ENCODE assay signal across 8 cellular contexts in the genomic region with DNA sequence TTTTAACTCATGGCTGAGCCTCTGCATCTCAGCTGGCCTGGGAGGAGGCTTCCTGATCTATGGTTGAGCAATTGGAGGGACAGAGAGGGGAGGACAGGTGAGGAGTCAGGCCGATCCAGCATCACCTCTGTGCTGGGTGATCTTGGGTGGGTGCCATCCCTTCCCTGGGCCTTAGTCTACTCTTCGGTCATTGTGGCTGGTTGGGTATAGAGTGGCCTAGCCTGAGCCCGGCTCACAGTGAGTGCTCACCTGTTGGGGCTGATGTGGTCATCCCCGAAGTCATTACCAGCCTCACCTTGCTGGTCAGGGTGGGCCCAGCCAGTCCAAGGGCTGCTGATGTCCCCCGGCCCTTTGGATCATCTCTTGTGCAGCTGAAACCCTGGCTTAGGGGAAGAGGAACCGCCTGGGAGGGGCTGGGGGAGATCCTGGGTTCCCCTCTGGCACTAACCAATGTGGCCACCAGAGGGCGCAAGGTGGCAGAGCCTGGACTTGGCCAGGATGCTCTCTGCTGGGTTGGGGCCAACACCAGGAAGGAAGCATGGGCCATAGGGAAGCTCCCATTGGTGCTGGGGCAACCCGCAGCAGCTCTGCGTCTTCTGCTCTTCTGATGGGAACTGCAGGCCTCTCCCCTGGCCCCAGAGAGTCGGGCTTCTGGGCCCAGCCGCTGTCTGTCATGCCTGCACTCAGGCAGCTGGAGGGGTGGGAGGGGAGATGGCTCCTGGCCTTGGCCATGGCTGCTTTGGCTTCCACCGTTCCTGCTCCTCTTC. TPM values are rescaled to one million over a fixed set of nuclear protein-coding genes. Genes with fewer than 3 reads are reported as not detected.
DNase-seq lines count a peak whose midpoint lies in the region; ATAC-seq and TF ChIP-seq lines count a peak whose summit lies in the region.

No MANE protein-coding gene starts in this region.

- TF ChIP-seq CTCF in GM12872 (IDR thresholded peaks at IDR 0.05; ENCODE audit: insufficient read depth, low read depth, low read length) (peak; percentile 99), OCI-LY1 (IDR thresholded peaks at IDR 0.05; ENCODE audit: low read length) (peak; percentile 87), endothelial cell (IDR thresholded peaks at IDR 0.05; ENCODE audit: unreplicated experiment) (peak; percentile 97), mesothelial cell of epicardium (IDR thresholded peaks at IDR 0.05; ENCODE audit: unreplicated experiment) (peak; percentile 99)

- H3K4me3 Mint-ChIP-seq in endothelial cell (ENCODE audit: unreplicated experiment) (no peak overlapping the region), mesothelial cell of epicardium (no peak overlapping the region)

- H3K27ac ChIP-seq in OCI-LY1 (ENCODE audit: low read depth, low read length, poor library complexity, severe bottlenecking) = no peak overlapping the region

- H3K27ac Mint-ChIP-seq in endothelial cell (ENCODE audit: unreplicated experiment) (no peak overlapping the region), mesothelial cell of epicardium (no peak overlapping the region)

- no peaks in the 10 kb centered on the region for H3K36me3 ChIP-seq in OCI-LY1 (ENCODE audit: insufficient read depth, low read length)

- H3K27me3 Mint-ChIP-seq in endothelial cell (ENCODE audit: unreplicated experiment) = peaks cover 3% of the 10 kb centered on the region
- H3K27me3 Mint-ChIP-seq in mesothelial cell of epicardium (ENCODE audit: low read depth) = no peaks in the 10 kb centered on the region

- peak; percentile 28 for DNase-seq in HS-5 (ENCODE audit: low read depth)
- DNase-seq in activated CD8-positive, alpha-beta memory T cell treated with anti-CD3 and anti-CD28 coated beads for 48 hours (ENCODE audit: low read depth in 2 of 3, low spot score in 2 of 3) = peak; percentile 48 to 90 (median 81)
- peak; percentile 92 for DNase-seq in endothelial cell (ENCODE audit: low spot score)
- DNase-seq in mesothelial cell of epicardium (ENCODE audit: low spot score in 2 of 2, unreplicated experiment in 2 of 2) = peak; percentile 77 to 92
- peak; percentile 51 to 81 for DNase-seq in stimulated activated CD8-positive, alpha-beta memory T cell treated with anti-CD3 and anti-CD28 coated beads, Interleukin-4, amount 100 ng/mL, for 4 hours (ENCODE audit: low read depth in 2 of 2, low spot score in 1 of 2)

- no peaks in the 10 kb centered on the region for H3K9me3 ChIP-seq in OCI-LY1 (ENCODE audit: low read length)

- H2AFZ ChIP-seq in OCI-LY1 (ENCODE audit: low read length) = no peak overlapping the region

- no peaks in the 10 kb centered on the region for H3K4me1 ChIP-seq in OCI-LY1 (ENCODE audit: insufficient read depth, low read length, severe bottlenecking)

- peaks cover 7% of the 10 kb centered on the region for H3K36me3 Mint-ChIP-seq in endothelial cell (ENCODE audit: low read depth, unreplicated experiment)
- peaks cover 7% of the 10 kb centered on the region for H3K36me3 Mint-ChIP-seq in mesothelial cell of epicardium

- no peaks in the 10 kb centered on the region for H3K79me2 ChIP-seq in OCI-LY1 (ENCODE audit: insufficient read depth, low read length)

- no peak for ATAC-seq in HG03139 (IDR thresholded peaks at IDR 0.05; ENCODE audit: unreplicated experiment)

- H3K4me1 Mint-ChIP-seq in endothelial cell (ENCODE audit: unreplicated experiment) (peaks cover 3% of the 10 kb centered on the region), mesothelial cell of epicardium (peaks cover 3% of the 10 kb centered on the region)

- no peaks in the 10 kb centered on the region for H3K9me2 ChIP-seq in OCI-LY1 (ENCODE audit: low read depth, low read length)

- H3K4me3 ChIP-seq in OCI-LY1 (ENCODE audit: low read depth, low read length, poor library complexity, severe bottlenecking) = no peak overlapping the region

- H4K20me1 ChIP-seq in OCI-LY1 (ENCODE audit: insufficient read depth, low read length) = no peaks in the 10 kb centered on the region

- H3K4me2 ChIP-seq in OCI-LY1 (ENCODE audit: low read length) = no peak overlapping the region

- no peaks in the 10 kb centered on the region for H3F3A ChIP-seq in OCI-LY1 (ENCODE audit: insufficient read depth, low read length)

- no peaks in the 10 kb centered on the region for H3K9me3 Mint-ChIP-seq in endothelial cell (ENCODE audit: unreplicated experiment)
- H3K9me3 Mint-ChIP-seq in mesothelial cell of epicardium = no peaks in the 10 kb centered on the region

- H3K9ac ChIP-seq in OCI-LY1 (ENCODE audit: low read length) = no peak overlapping the region

- no peaks in the 10 kb centered on the region for H3K27me3 ChIP-seq in OCI-LY1 (ENCODE audit: insufficient read depth, low read length)

RNA-seq across cellular contexts. Expression of a gene that starts 17.3 kb away (rescaled TPM):
- total RNA-seq in endothelial cell (ENCODE audit: unreplicated experiment) = 83.8 TPM
- total RNA-seq in mesothelial cell of epicardium = 41.2 to 42.4 TPM (median 42.0 TPM) in 3 replicates

RNA-seq across cellular contexts. Expression of a gene that starts 17.9 kb away (rescaled TPM):
- 27.9 TPM for total RNA-seq in endothelial cell (ENCODE audit: unreplicated experiment)
- total RNA-seq in mesothelial cell of epicardium = 134 to 143 TPM (median 141 TPM) in 3 replicates

Comparison
In these comparisons a context has a peak if more than half of its experiments do, and no peak if none do; other contexts are left out.
1. DNase-seq: peak in every context shown above with its lines; median percentile 92 in endothelial cell; 84 in mesothelial cell of epicardium; 81 in activated CD8-positive, alpha-beta memory T cell treated with anti-CD3 and anti-CD28 coated beads for 48 hours; 66 in stimulated activated CD8-positive, alpha-beta memory T cell treated with anti-CD3 and anti-CD28 coated beads, Interleukin-4, amount 100 ng/mL, for 4 hours; 28 in HS-5.